ENCODE assay signal across 8 cellular contexts in genomic region chr20:45337367-45338120, GRCh38. TPM values are rescaled to one million over a fixed set of nuclear protein-coding genes. Genes with fewer than 3 reads are reported as not detected.
A peak's percentile ranks its signal among the peaks of the same experiment; 100 is the strongest.
DNase-seq lines count a peak whose midpoint lies in the region; ATAC-seq and TF ChIP-seq lines count a peak whose summit lies in the region.

No MANE protein-coding gene starts in this region.

- TF ChIP-seq CTCF in choroid plexus epithelial cell (conservative IDR thresholded peaks at IDR 0.05; ENCODE audit: low read depth, low read length), result no peak
- TF ChIP-seq CTCF in suprapubic skin (IDR thresholded peaks at IDR 0.05), result no peak

- WGBS in suprapubic skin, result 31% methylated on average over 11 of the region's 15 CpGs

- H3K27ac ChIP-seq in layer of hippocampus (ENCODE audit: low read depth, low read length), result peak overlapping the region; percentile 58
- peak overlapping the region; percentile 94 for H3K27ac ChIP-seq in suprapubic skin

- TF ChIP-seq EP300 in suprapubic skin (IDR thresholded peaks at IDR 0.05), result no peak

- H3K36me3 ChIP-seq in suprapubic skin, result peaks cover 19% of the 10 kb centered on the region

- no peak for ATAC-seq in HG03108 (IDR thresholded peaks at IDR 0.05; ENCODE audit: unreplicated experiment)
- ATAC-seq in HG02610 (IDR thresholded peaks at IDR 0.05; ENCODE audit: unreplicated experiment), result no peak

- H3K4me1 ChIP-seq in suprapubic skin, result peaks cover 68% of the 10 kb centered on the region

- DNase-seq in HT1080 (ENCODE audit: low read depth), result peak; percentile 81
- DNase-seq in choroid plexus epithelial cell (ENCODE audit: low read depth), result peak; percentile 93
- no peak for DNase-seq in suprapubic skin (ENCODE audit: low spot score in 2 of 2)
- no peak for DNase-seq in retina
- DNase-seq in DMS114 treated with DMSO at 0.1 percent for 48 hours (lab: John Stamatoyannopoulos, UW; ENCODE audit: unreplicated experiment), result no peak

- no peak for TF ChIP-seq POLR2A in suprapubic skin (IDR thresholded peaks at IDR 0.05)

- H3K4me3 ChIP-seq in choroid plexus epithelial cell (ENCODE audit: low read depth, low read length) (no peak overlapping the region), suprapubic skin (no peak overlapping the region)

- no peaks in the 10 kb centered on the region for H3K9me3 ChIP-seq in suprapubic skin

- H3K27me3 ChIP-seq in layer of hippocampus (ENCODE audit: control insufficient read depth, insufficient read depth, low read length), result no peaks in the 10 kb centered on the region
- H3K27me3 ChIP-seq in suprapubic skin, result no peaks in the 10 kb centered on the region

RNA-seq across cellular contexts. Expression of gene SDC4, which starts 10.7 kb away (rescaled TPM):
- total RNA-seq in HT1080 (2014; rRNA removed; shearing (Covaris generic)), result 47.8 and 53.4 TPM in 2 replicates
- 85.3 and 88.9 TPM in 2 replicates for polyA plus RNA-seq in HT1080 (2015; cell fraction: cytosol; rRNA removed)
- polyA plus RNA-seq in HT1080 (2015; cell fraction: nucleus; rRNA removed), result 61.9 and 74.5 TPM in 2 replicates
- 100 to 1,000 TPM; 156 to 255 (median 216) TPM for total RNA-seq in suprapubic skin

RNA-seq across cellular contexts. Expression of gene SYS1, which starts 25.4 kb away (rescaled TPM):
- 16.2 and 28.9 TPM in 2 replicates for total RNA-seq in HT1080 (2014; rRNA removed; shearing (Covaris generic))
- 18.7 and 19.1 TPM in 2 replicates for polyA plus RNA-seq in HT1080 (2015; cell fraction: cytosol; rRNA removed)
- polyA plus RNA-seq in HT1080 (2015; cell fraction: nucleus; rRNA removed), result 10.9 and 13.6 TPM in 2 replicates
- total RNA-seq in suprapubic skin, result 10 to 100 TPM; 30.9 to 49.5 (median 38.7) TPM

RNA-seq across cellular contexts. Expression of gene MATN4, which starts 29.4 kb away (rescaled TPM):
- total RNA-seq in HT1080 (2014; rRNA removed; shearing (Covaris generic)), result 0.10 TPM in 1 of 2 replicates, not detected in the other
- polyA plus RNA-seq in HT1080 (2015; cell fraction: cytosol; rRNA removed), result 0.24 and 0.36 TPM in 2 replicates
- 0.33 and 0.42 TPM in 2 replicates for polyA plus RNA-seq in HT1080 (2015; cell fraction: nucleus; rRNA removed)
- 1 to 10 TPM in 1 of 4 donors, under 1 TPM in 2, not detected in 1; 0.25 to 1.5 (median 0.94) TPM for total RNA-seq in suprapubic skin

RNA-seq across cellular contexts. Expression of gene RBPJL, which starts 30.9 kb away (rescaled TPM):
- not detected in 2 replicates for total RNA-seq in HT1080 (2014; rRNA removed; shearing (Covaris generic))
- not detected in 2 replicates for polyA plus RNA-seq in HT1080 (2015; cell fraction: cytosol; rRNA removed)
- not detected in 2 replicates for polyA plus RNA-seq in HT1080 (2015; cell fraction: nucleus; rRNA removed)
- total RNA-seq in suprapubic skin, result not detected

RNA-seq across cellular contexts. Expression of gene TP53TG5, which starts 40.6 kb away (rescaled TPM):
- total RNA-seq in HT1080 (2014; rRNA removed; shearing (Covaris generic)), result not detected in 2 replicates
- polyA plus RNA-seq in HT1080 (2015; cell fraction: cytosol; rRNA removed), result not detected in 2 replicates
- polyA plus RNA-seq in HT1080 (2015; cell fraction: nucleus; rRNA removed), result not detected in 2 replicates
- under 1 TPM in 1 of 4 donors, not detected in 3; 0.32 TPM for total RNA-seq in suprapubic skin

Comparison
In these comparisons a context has a peak if more than half of its experiments do, and no peak if none do; other contexts are left out.
1. DNase-seq: peak in HT1080 (single experiment) and choroid plexus epithelial cell (single experiment); none in suprapubic skin (0 of 2), retina (single experiment) and DMS114 treated with DMSO at 0.1 percent for 48 hours (single experiment).